ENCODE assay signal across 8 cellular contexts in genomic region chr16:67030221-67030962, GRCh38. TPM values are rescaled to one million over a fixed set of nuclear protein-coding genes. Genes with fewer than 3 reads are reported as not detected.
DNase-seq lines count a peak whose midpoint lies in the region; ATAC-seq and TF ChIP-seq lines count a peak whose summit lies in the region.

No MANE protein-coding gene starts in this region.

- no peaks in the 10 kb centered on the region for H3K9me3 ChIP-seq in BLaER1

- H3K4me3 Mint-ChIP-seq in dendritic cell treated with granulocyte-macrophage colony-stimulating factor and Interleukin-4, amounts not matched to agents 40 ng/mL and 50 ng/mL, for 4 days = peak overlapping the region; percentile 88
- H3K4me3 Mint-ChIP-seq in natural killer cell treated with Interleukin-12 subunit alpha and Interleukin-12 subunit beta and Interleukin-15 and Interleukin-18, amount 100 ng/mL, for 72 hours = peak overlapping the region; percentile 88

- TF ChIP-seq CTCF in LNCaP clone FGC (IDR thresholded peaks at IDR 0.05; ENCODE audit: control insufficient read depth, extremely low read depth, insufficient read depth) = no peak

- H3K27me3 Mint-ChIP-seq in dendritic cell treated with granulocyte-macrophage colony-stimulating factor and Interleukin-4, amounts not matched to agents 40 ng/mL and 50 ng/mL, for 4 days = no peaks in the 10 kb centered on the region
- no peaks in the 10 kb centered on the region for H3K27me3 Mint-ChIP-seq in natural killer cell treated with Interleukin-12 subunit alpha and Interleukin-12 subunit beta and Interleukin-15 and Interleukin-18, amount 100 ng/mL, for 72 hours

- peak overlapping the region; percentile 99 for H3K9ac ChIP-seq in BLaER1

- H3K4me2 ChIP-seq in BLaER1 = peak overlapping the region; percentile 98

- peak overlapping the region; percentile 99 for H3K27ac ChIP-seq in BLaER1

- H3K4me3 ChIP-seq in BLaER1 = peak overlapping the region; percentile 96
- H3K4me3 ChIP-seq in LNCaP clone FGC (ENCODE audit: low read depth, low read length) = peak overlapping the region; percentile 76

- H3K27ac Mint-ChIP-seq in dendritic cell treated with granulocyte-macrophage colony-stimulating factor and Interleukin-4, amounts not matched to agents 40 ng/mL and 50 ng/mL, for 4 days = peak overlapping the region; percentile 87
- H3K27ac Mint-ChIP-seq in natural killer cell treated with Interleukin-12 subunit alpha and Interleukin-12 subunit beta and Interleukin-15 and Interleukin-18, amount 100 ng/mL, for 72 hours = peak overlapping the region; percentile 78 to 82

- no peak for ATAC-seq in natural killer cell treated with Interleukin-12 subunit alpha and Interleukin-12 subunit beta and Interleukin-15 and Interleukin-18, amount 100 ng/mL, for 72 hours

- peaks cover 59% of the 10 kb centered on the region for H4K20me1 ChIP-seq in BLaER1

- peaks cover 77% of the 10 kb centered on the region for H3K4me1 ChIP-seq in BLaER1

- H3K9me3 Mint-ChIP-seq in dendritic cell treated with granulocyte-macrophage colony-stimulating factor and Interleukin-4, amounts not matched to agents 40 ng/mL and 50 ng/mL, for 4 days = no peaks in the 10 kb centered on the region
- H3K9me3 Mint-ChIP-seq in natural killer cell treated with Interleukin-12 subunit alpha and Interleukin-12 subunit beta and Interleukin-15 and Interleukin-18, amount 100 ng/mL, for 72 hours = no peaks in the 10 kb centered on the region

- H3K4me1 Mint-ChIP-seq in dendritic cell treated with granulocyte-macrophage colony-stimulating factor and Interleukin-4, amounts not matched to agents 40 ng/mL and 50 ng/mL, for 4 days (ENCODE audit: low read depth) = peaks cover 48% of the 10 kb centered on the region
- H3K4me1 Mint-ChIP-seq in natural killer cell treated with Interleukin-12 subunit alpha and Interleukin-12 subunit beta and Interleukin-15 and Interleukin-18, amount 100 ng/mL, for 72 hours (ENCODE audit: low read depth in 2 of 2) = peaks cover 21 to 28% of the 10 kb centered on the region in 2 donors

- H3K36me3 Mint-ChIP-seq in dendritic cell treated with granulocyte-macrophage colony-stimulating factor and Interleukin-4, amounts not matched to agents 40 ng/mL and 50 ng/mL, for 4 days (ENCODE audit: low read depth) = peaks cover 57% of the 10 kb centered on the region
- H3K36me3 Mint-ChIP-seq in natural killer cell treated with Interleukin-12 subunit alpha and Interleukin-12 subunit beta and Interleukin-15 and Interleukin-18, amount 100 ng/mL, for 72 hours = peaks cover 6% of the 10 kb centered on the region

- no peaks in the 10 kb centered on the region for H3K27me3 ChIP-seq in BLaER1

- DNase-seq in LNCaP clone FGC (ENCODE audit: low read depth) (no peak), hypothalamus (lab: John Stamatoyannopoulos, UW) (no peak), nucleus accumbens (lab: John Stamatoyannopoulos, UW) (no peak), NAMALWA (ENCODE audit: low spot score) (no peak), NCI-H1092 treated with DMSO at 0.1 percent for 48 hours (lab: John Stamatoyannopoulos, UW) (no peak)
- DNase-seq in natural killer cell treated with Interleukin-12 subunit alpha and Interleukin-12 subunit beta and Interleukin-15 and Interleukin-18, amount 100 ng/mL, for 72 hours (ENCODE audit: low spot score) = no peak

- H3K36me3 ChIP-seq in BLaER1 = peaks cover 39% of the 10 kb centered on the region

- intact Hi-C loops in dendritic cell treated with granulocyte-macrophage colony-stimulating factor and Interleukin-4, amounts not matched to agents 40 ng/mL and 50 ng/mL, for 4 days (cut with micrococcal nuclease) = no loop called here

RNA-seq across cellular contexts. Expression of gene CBFB, which starts 1.4 kb away (rescaled TPM):
- 100 to 1,000 TPM; 128 to 161 TPM for total RNA-seq in natural killer cell treated with Interleukin-12 subunit alpha and Interleukin-12 subunit beta and Interleukin-15 and Interleukin-18, amount 100 ng/mL, for 72 hours

RNA-seq across cellular contexts. Expression of gene CES4A, which starts 42.0 kb away (rescaled TPM):
- total RNA-seq in natural killer cell treated with Interleukin-12 subunit alpha and Interleukin-12 subunit beta and Interleukin-15 and Interleukin-18, amount 100 ng/mL, for 72 hours = 1 to 10 TPM; 6.5 to 8.2 TPM
